Comparison of ENCODE assay signal across 24 cellular contexts in genomic region chr15:37594431-37594830, GRCh38.
"Had no signal": no experiment of that assay in that cellular context is flagged by ENCODE, and none has a peak within 500 bp of the region (broad histone marks: within the 10 kb centered on the region; RNA-seq: fewer than 3 reads in every experiment).

No MANE protein-coding gene starts in this region.

- H3K36me3 ChIP-seq: esophagus squamous epithelium, gastrocnemius medialis, left ventricle myocardium inferior, neural progenitor cell, vagina had no signal

- H3K4me2 ChIP-seq: neural progenitor cell had no signal

- H3K4me3 ChIP-seq: esophagus squamous epithelium, gastrocnemius medialis, left ventricle myocardium inferior, neural progenitor cell, testis, vagina had no signal

- H3K4me1 ChIP-seq: esophagus squamous epithelium, gastrocnemius medialis, left ventricle myocardium inferior, testis, vagina had no signal

- H3K27ac ChIP-seq: esophagus squamous epithelium, gastrocnemius medialis, left ventricle myocardium inferior, neural progenitor cell, testis, vagina had no signal

- DNase-seq: activated CD4-positive, alpha-beta memory T cell treated with anti-CD3 and anti-CD28 coated beads for 36 hours; activated CD4-positive, alpha-beta T cell treated with anti-CD3 and anti-CD28 coated beads for 4 hours; activated CD4-positive, CD25-positive, alpha-beta regulatory T cell; activated naive CD4-positive, alpha-beta T cell treated with Interleukin-2 at 50 U/mL for 16 hours; activated naive CD8-positive, alpha-beta T cell treated with anti-CD3 and anti-CD28 coated beads for 36 hours; activated T-cell treated with anti-CD3 and anti-CD28 coated beads, Interleukin-2, amount 50 U/mL, for 48 hours; effector memory CD8-positive, alpha-beta T cell; esophagus squamous epithelium; gastrocnemius medialis; hippocampal formation; kidney glomerular epithelial cell; left ventricle myocardium inferior; naive thymus-derived CD4-positive, alpha-beta T cell; stimulated activated CD4-positive, alpha-beta T cell treated with anti-CD3 and anti-CD28 coated beads, Interleukin-2, amount 100 ng/mL, for 48 hours; stimulated activated CD8-positive, alpha-beta memory T cell treated with anti-CD3 and anti-CD28 coated beads, Interleukin-4, amount 100 ng/mL, for 48 hours; stimulated activated naive CD4-positive, alpha-beta T cell; testis; trophoblast cell had no signal

- FAIRE-seq: astrocyte, colon, endothelial cell of umbilical vein had no signal

- H3K9ac ChIP-seq: neural progenitor cell had no signal

- H2AFZ ChIP-seq: neural progenitor cell had no signal

- H3K9me3 ChIP-seq: esophagus squamous epithelium, gastrocnemius medialis, left ventricle myocardium inferior, testis, vagina had no signal

- H3K27me3 ChIP-seq: esophagus squamous epithelium, gastrocnemius medialis, neural progenitor cell, testis, vagina had no signal

- ATAC-seq: effector memory CD8-positive, alpha-beta T cell; gastrocnemius medialis; naive thymus-derived CD4-positive, alpha-beta T cell; sciatic nerve had no signal
